Comparison of ENCODE assay signal across 20 cellular contexts in the genomic region with DNA sequence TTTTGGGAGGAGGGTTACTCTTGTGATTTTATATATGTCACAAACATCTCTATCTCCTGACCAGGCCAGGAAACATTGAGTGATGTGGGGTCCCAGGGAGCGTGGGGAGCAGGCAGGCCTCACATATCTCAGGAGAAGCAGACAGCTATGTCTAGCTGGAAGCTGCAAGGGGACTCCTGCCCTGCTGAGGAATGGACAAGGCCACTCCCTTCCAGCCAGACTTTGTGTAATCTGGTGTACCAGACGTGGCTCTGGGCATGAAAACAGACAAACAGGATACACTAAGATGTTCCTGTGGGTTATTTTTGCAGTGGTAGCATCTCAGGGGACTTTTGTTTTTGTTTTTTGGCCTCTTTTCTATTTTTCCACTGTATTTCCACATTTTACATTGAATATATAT. TPM values are rescaled to one million over a fixed set of nuclear protein-coding genes. Genes with fewer than 3 reads are reported as not detected.
DNase-seq lines count a peak whose midpoint lies in the region; ATAC-seq and TF ChIP-seq lines count a peak whose summit lies in the region.
"Had no signal": no experiment of that assay in that cellular context is flagged by ENCODE, and none has a peak within 500 bp of the region (broad histone marks: within the 10 kb centered on the region; RNA-seq: fewer than 3 reads in every experiment).

No MANE protein-coding gene starts in this region.

- no peaks in the 10 kb centered on the region for H3K27me3 ChIP-seq in ascending aorta
- no peaks in the 10 kb centered on the region for H3K27me3 ChIP-seq in smooth muscle cell (ENCODE audit: low read depth)
- H3K27me3 ChIP-seq in MM.1S (replicated peaks; ENCODE audit: insufficient read depth, low read length) = no peaks in the 10 kb centered on the region

- H3K4me3 Mint-ChIP-seq in activated T-cell treated with anti-CD3 and anti-CD28 coated beads, Interleukin-2, amount 50 U/mL, for 72 hours = no peak overlapping the region
- H3K4me3 Mint-ChIP-seq: natural killer cell; T-helper 1 cell treated with Interleukin-12 subunit alpha and Interleukin-12 subunit beta and Interleukin-4 antibody, amounts not matched to agents 30 μg/mL and 1 μg/mL, for 36 hours had no signal

- H3K79me2 ChIP-seq in smooth muscle cell (ENCODE audit: low read depth) = no peaks in the 10 kb centered on the region
- no peaks in the 10 kb centered on the region for H3K79me2 ChIP-seq in MM.1S (ENCODE audit: low read length)

- DNase-seq in LHCN-M2 (ENCODE audit: low read depth) (peak; percentile 34), ascending aorta (ENCODE audit: low spot score in 2 of 2) (peak in 1 of 2 donors; percentile 71), islet precursor cell (peak; percentile 72), smooth muscle cell (lab: John Stamatoyannopoulos, UW; ENCODE audit: unreplicated experiment) (no peak), MM.1S (no peak)
- DNase-seq in activated T-cell treated with anti-CD3 and anti-CD28 coated beads, Interleukin-2, amount 50 U/mL, for 72 hours = no peak
- DNase-seq in stimulated activated CD4-positive, alpha-beta T cell treated with anti-CD3 and anti-CD28 coated beads, Interleukin-1b, Interleukin-23, amount 100 ng/mL, for 48 hours = no peak
- DNase-seq in stimulated activated CD4-positive, alpha-beta T cell treated with anti-CD3 and anti-CD28 coated beads, Interleukin-12 subunit alpha, Interleukin-12 subunit beta, amount 100 ng/mL, for 4 hours = no peak
- DNase-seq: activated CD4-positive, CD25-positive, alpha-beta regulatory T cell treated with anti-CD3 and anti-CD28 coated beads, Interleukin-2, amount 50 U/mL, for 72 hours; central memory CD4-positive, alpha-beta T cell; DMS79; kidney glomerular epithelial cell; natural killer cell; NCI-H2107; NCI-H82; RPMI8226; stimulated activated CD4-positive, alpha-beta T cell treated with anti-CD3 and anti-CD28 coated beads, Interleukin-4, amount 100 ng/mL, for 24 hours had no signal

- H3K4me1 ChIP-seq in ascending aorta (peaks cover 0 to 22% of the 10 kb centered on the region in 2 donors), smooth muscle cell (ENCODE audit: low read depth) (no peaks in the 10 kb centered on the region), MM.1S (ENCODE audit: low read length) (no peaks in the 10 kb centered on the region; the same call in 1 of the 2 replicates)

- no peak for ATAC-seq in activated T-cell treated with anti-CD3 and anti-CD28 coated beads, Interleukin-2, amount 50 U/mL, for 72 hours (replicated peaks in 1 of 2)
- ATAC-seq: activated naive CD4-positive, alpha-beta T cell treated with anti-CD3 and anti-CD28 coated beads, Interleukin-2, amount 50 U/mL, for 72 hours; natural killer cell had no signal

- TF ChIP-seq CTCF in ascending aorta (IDR thresholded peaks at IDR 0.05) = no peak
- TF ChIP-seq CTCF in smooth muscle cell (IDR thresholded peaks at IDR 0.05; ENCODE audit: borderline replicate concordance, insufficient read depth, poor library complexity, severe bottlenecking) = no peak
- TF ChIP-seq CTCF in MM.1S (IDR thresholded peaks at IDR 0.05; ENCODE audit: low read length) = no peak

- H3K36me3 ChIP-seq in ascending aorta = no peaks in the 10 kb centered on the region
- H3K36me3 ChIP-seq in smooth muscle cell (ENCODE audit: low read depth) = no peaks in the 10 kb centered on the region
- no peaks in the 10 kb centered on the region for H3K36me3 ChIP-seq in MM.1S (replicated peaks; ENCODE audit: insufficient read depth, low read length)

- H3K9ac ChIP-seq in smooth muscle cell (ENCODE audit: low read depth) (no peak overlapping the region), MM.1S (ENCODE audit: low read length) (no peak overlapping the region)

- H3F3A ChIP-seq in smooth muscle cell (ENCODE audit: low read depth) = no peaks in the 10 kb centered on the region
- H3F3A ChIP-seq in MM.1S (ENCODE audit: insufficient read depth, low read length) = no peaks in the 10 kb centered on the region

- H3K4me2 ChIP-seq in smooth muscle cell = no peak overlapping the region
- no peak overlapping the region for H3K4me2 ChIP-seq in MM.1S (ENCODE audit: low read depth, low read length)

- H3K4me1 Mint-ChIP-seq in activated T-cell treated with anti-CD3 and anti-CD28 coated beads, Interleukin-2, amount 50 U/mL, for 72 hours (ENCODE audit: low read depth) = peaks cover 2% of the 10 kb centered on the region

- H3K27me3 Mint-ChIP-seq in activated T-cell treated with anti-CD3 and anti-CD28 coated beads, Interleukin-2, amount 50 U/mL, for 72 hours (ENCODE audit: low read depth) = peaks cover 7% of the 10 kb centered on the region

- peak overlapping the region; percentile 57 to 71 for H3K27ac ChIP-seq in ascending aorta
- H3K27ac ChIP-seq in smooth muscle cell (ENCODE audit: low read depth) = no peak overlapping the region
- H3K27ac ChIP-seq in MM.1S (ENCODE audit: low read length) = no peak overlapping the region

- H3K27ac Mint-ChIP-seq in activated T-cell treated with anti-CD3 and anti-CD28 coated beads, Interleukin-2, amount 50 U/mL, for 72 hours = no peak overlapping the region
- H3K27ac Mint-ChIP-seq: natural killer cell; T-helper 1 cell treated with Interleukin-12 subunit alpha and Interleukin-12 subunit beta and Interleukin-4 antibody, amounts not matched to agents 30 μg/mL and 1 μg/mL, for 36 hours had no signal

- H4K20me1 ChIP-seq in smooth muscle cell (ENCODE audit: low read depth) = no peaks in the 10 kb centered on the region
- H4K20me1 ChIP-seq in MM.1S (ENCODE audit: insufficient read depth, low read length) = no peaks in the 10 kb centered on the region

- 35% methylated on average over 2 of the region's 2 CpGs for WGBS in smooth muscle cell (ENCODE audit: low lambda C conversion rate)

- no peaks in the 10 kb centered on the region for H3K9me2 ChIP-seq in MM.1S (replicated peaks; ENCODE audit: insufficient read depth, low read length)

- H3K4me3 ChIP-seq in ascending aorta (no peak overlapping the region), smooth muscle cell (no peak overlapping the region), MM.1S (ENCODE audit: low read length) (no peak overlapping the region)

- H2AFZ ChIP-seq in smooth muscle cell (ENCODE audit: low read depth) = peak overlapping the region; percentile 57
- H2AFZ ChIP-seq in MM.1S (ENCODE audit: low read length) = no peak overlapping the region

- intact Hi-C loops in ascending aorta (cut with DNase I) = no loop called here

- no peaks in the 10 kb centered on the region for H3K9me3 ChIP-seq in ascending aorta
- no peaks in the 10 kb centered on the region for H3K9me3 ChIP-seq in smooth muscle cell (replicated peaks; ENCODE audit: low read depth)
- H3K9me3 ChIP-seq in MM.1S (replicated peaks; ENCODE audit: insufficient read depth, low read length) = no peaks in the 10 kb centered on the region

- H3K9me3 Mint-ChIP-seq in activated T-cell treated with anti-CD3 and anti-CD28 coated beads, Interleukin-2, amount 50 U/mL, for 72 hours = no peaks in the 10 kb centered on the region
- H3K9me3 Mint-ChIP-seq: natural killer cell; T-helper 1 cell treated with Interleukin-12 subunit alpha and Interleukin-12 subunit beta and Interleukin-4 antibody, amounts not matched to agents 30 μg/mL and 1 μg/mL, for 36 hours had no signal

- no peaks in the 10 kb centered on the region for H3K36me3 Mint-ChIP-seq in activated T-cell treated with anti-CD3 and anti-CD28 coated beads, Interleukin-2, amount 50 U/mL, for 72 hours (ENCODE audit: insufficient read depth in 2 of 2)
- H3K36me3 Mint-ChIP-seq: natural killer cell had no signal

RNA-seq across cellular contexts. Expression of a gene that starts 23.2 kb away (rescaled TPM):
- total RNA-seq in LHCN-M2 (2014; rRNA removed) = not detected in 2 replicates
- not detected for polyA plus RNA-seq in LHCN-M2 (2012)
- 0.43 TPM for total RNA-seq in ascending aorta
- not detected in 2 replicates for total RNA-seq in smooth muscle cell
- not detected in 2 replicates for polyA plus RNA-seq in smooth muscle cell
- total RNA-seq in activated T-cell treated with anti-CD3 and anti-CD28 coated beads, Interleukin-2, amount 50 U/mL, for 72 hours = not detected
- total RNA-seq: activated naive CD4-positive, alpha-beta T cell treated with anti-CD3 and anti-CD28 coated beads, Interleukin-2, amount 50 U/mL, for 72 hours; M059J; natural killer cell had no signal

RNA-seq across cellular contexts. Expression of a gene that starts 43.2 kb away (rescaled TPM):
- total RNA-seq in LHCN-M2 (2014; rRNA removed) (0.11 TPM in 1 of 2 replicates, not detected in the other), ascending aorta (24.5 TPM), smooth muscle cell (5.6 and 17.2 TPM in 2 replicates)
- 0.34 TPM for polyA plus RNA-seq in LHCN-M2 (2012)
- polyA plus RNA-seq in smooth muscle cell = 1.1 and 7.0 TPM in 2 replicates
- 1 to 10 TPM; 1.1 to 1.2 TPM for total RNA-seq in activated T-cell treated with anti-CD3 and anti-CD28 coated beads, Interleukin-2, amount 50 U/mL, for 72 hours

RNA-seq across cellular contexts. Expression of a gene that starts 48.2 kb away (rescaled TPM):
- total RNA-seq in LHCN-M2 (2014; rRNA removed) = 185 and 201 TPM in 2 replicates
- 115 TPM for polyA plus RNA-seq in LHCN-M2 (2012)
- total RNA-seq in ascending aorta = 109 TPM
- 322 and 339 TPM in 2 replicates for total RNA-seq in smooth muscle cell
- polyA plus RNA-seq in smooth muscle cell = 159 and 297 TPM in 2 replicates
- 10 to 100 TPM; 54.0 to 63.8 TPM for total RNA-seq in activated T-cell treated with anti-CD3 and anti-CD28 coated beads, Interleukin-2, amount 50 U/mL, for 72 hours

RNA-seq across cellular contexts. Expression of a gene that starts 53.5 kb away (rescaled TPM):
- total RNA-seq in LHCN-M2 (2014; rRNA removed) (1.3 and 1.4 TPM in 2 replicates), ascending aorta (7.7 TPM), smooth muscle cell (1.1 and 1.6 TPM in 2 replicates)
- 1.4 TPM for polyA plus RNA-seq in LHCN-M2 (2012)
- 0.05 TPM in 1 of 2 replicates, not detected in the other for polyA plus RNA-seq in smooth muscle cell
- 1 to 10 TPM; 3.8 to 5.0 TPM for total RNA-seq in activated T-cell treated with anti-CD3 and anti-CD28 coated beads, Interleukin-2, amount 50 U/mL, for 72 hours

Comparison
In these comparisons a context has a peak if more than half of its experiments do, and no peak if none do; other contexts are left out.
1. DNase-seq: peak in LHCN-M2 (single experiment) and islet precursor cell (single experiment); none in smooth muscle cell (single experiment), activated T-cell treated with anti-CD3 and anti-CD28 coated beads, Interleukin-2, amount 50 U/mL, for 72 hours (0 of 2), stimulated activated CD4-positive, alpha-beta T cell treated with anti-CD3 and anti-CD28 coated beads, Interleukin-1b, Interleukin-23, amount 100 ng/mL, for 48 hours (single experiment), stimulated activated CD4-positive, alpha-beta T cell treated with anti-CD3 and anti-CD28 coated beads, Interleukin-12 subunit alpha, Interleukin-12 subunit beta, amount 100 ng/mL, for 4 hours (single experiment) and MM.1S (single experiment).
2. H3K27ac ChIP-seq: peak in ascending aorta (2 of 2); none in smooth muscle cell (single experiment) and MM.1S (single experiment).